8 cellular contexts compared by ENCODE assay signal in the genomic region with DNA sequence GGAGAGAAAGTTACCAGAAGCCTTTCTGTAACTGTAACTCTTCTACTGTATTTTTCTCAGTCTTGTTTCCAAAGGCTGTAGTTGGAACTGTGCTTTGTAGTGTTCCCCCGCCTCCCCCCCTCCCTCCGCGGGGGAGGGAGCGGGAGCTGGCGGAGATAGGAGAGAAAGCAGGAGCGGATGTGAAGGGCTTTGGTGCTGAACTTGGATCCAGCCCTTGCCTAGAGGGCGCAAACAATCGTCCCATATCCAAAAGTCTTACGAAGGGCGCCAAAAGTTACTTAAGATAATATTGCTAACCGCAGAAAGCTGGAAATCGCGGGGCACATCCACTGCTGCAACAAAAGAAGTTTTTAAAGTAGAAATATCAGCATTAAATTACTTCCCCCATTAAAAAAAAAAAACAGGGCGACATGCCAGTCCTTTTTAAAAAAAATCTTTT. TPM values are rescaled to one million over a fixed set of nuclear protein-coding genes. Genes with fewer than 3 reads are reported as not detected.
A peak's percentile ranks its signal among the peaks of the same experiment; 100 is the strongest.
DNase-seq lines count a peak whose midpoint lies in the region; ATAC-seq and TF ChIP-seq lines count a peak whose summit lies in the region.

No MANE protein-coding gene starts in this region.

- peak overlapping the region; percentile 82 for H3K4me2 ChIP-seq in SK-N-SH

- TF ChIP-seq CTCF in SK-N-SH (IDR thresholded peaks at IDR 0.05) (peak; percentile 60), endodermal cell (conservative IDR thresholded peaks at IDR 0.05) (peak; percentile 55)

- H3K27me3 ChIP-seq in SK-N-SH (ENCODE audit: insufficient read depth) (no peaks in the 10 kb centered on the region), endodermal cell (ENCODE audit: control insufficient read depth, insufficient read depth, low read length, poor library complexity, severe bottlenecking) (peaks cover 61% of the 10 kb centered on the region), thymus (ENCODE audit: control insufficient read depth, insufficient read depth) (peaks cover 19% of the 10 kb centered on the region)

- H3K27ac Mint-ChIP-seq in endodermal cell, result peak overlapping the region; percentile 69

- peak overlapping the region; percentile 80 to 91 for H3K27ac ChIP-seq in SK-N-SH (ENCODE audit: low read depth in 2 of 2, low read length in 1 of 2)
- H3K27ac ChIP-seq in endodermal cell (ENCODE audit: low read depth, low read length), result peak overlapping the region; percentile 57
- peak overlapping the region; percentile 8 for H3K27ac ChIP-seq in thymus (ENCODE audit: low read depth)

- H3K4me1 Mint-ChIP-seq in endodermal cell, result peaks cover 27% of the 10 kb centered on the region

- H2AFZ ChIP-seq in SK-N-SH (ENCODE audit: low read depth), result peak overlapping the region; percentile 86

- H3K27me3 Mint-ChIP-seq in endodermal cell (ENCODE audit: insufficient read depth), result peaks cover 55% of the 10 kb centered on the region

- peaks cover 13% of the 10 kb centered on the region; the same call in 1 of the 2 replicates for H3K79me2 ChIP-seq in SK-N-SH (ENCODE audit: insufficient read depth)

- H3K9me3 ChIP-seq in SK-N-SH (no peaks in the 10 kb centered on the region), endodermal cell (ENCODE audit: control insufficient read depth, low read length) (no peaks in the 10 kb centered on the region), thymus (ENCODE audit: control insufficient read depth) (no peaks in the 10 kb centered on the region)

- no peaks in the 10 kb centered on the region for H4K20me1 ChIP-seq in SK-N-SH (ENCODE audit: insufficient read depth)

- H3F3A ChIP-seq in SK-N-SH (replicated peaks; ENCODE audit: insufficient read depth), result peaks cover 40% of the 10 kb centered on the region

- peak overlapping the region; percentile 48; the same call in 1 of the 2 replicates for H3K9ac ChIP-seq in SK-N-SH
- H3K9ac ChIP-seq in endodermal cell (ENCODE audit: extremely low read depth, low read length, poor library complexity, severe bottlenecking), result no peak overlapping the region

- CTCF ChIA-PET in SK-N-SH (lab: Yijun Ruan, JAX), result interaction anchor here (0.6 to 4.6 kb wide), 8 partner anchors 13 to 1109 kb away, joined by 3 to 43 read pairs (median 3); no protein-coding TSS in a partner anchor

- TF ChIP-seq RAD21 in Ishikawa (IDR thresholded peaks at IDR 0.05; ENCODE audit: low read depth), result peak; percentile 30
- TF ChIP-seq RAD21 in SK-N-SH (IDR thresholded peaks at IDR 0.05; ENCODE audit: low read length), result peak; percentile 41

- H3K36me3 ChIP-seq in SK-N-SH (replicated peaks in 1 of 2; ENCODE audit: control insufficient read depth in 1 of 2, insufficient read depth in 2 of 2, low read length in 1 of 2), result no peaks in the 10 kb centered on the region
- no peaks in the 10 kb centered on the region for H3K36me3 ChIP-seq in endodermal cell (ENCODE audit: control insufficient read depth, insufficient read depth, low read length)
- no peaks in the 10 kb centered on the region for H3K36me3 ChIP-seq in thymus (ENCODE audit: control insufficient read depth, insufficient read depth)

- H3K4me3 Mint-ChIP-seq in endodermal cell, result peak overlapping the region; percentile 74

- POLR2A ChIA-PET in SK-N-SH (lab: Yijun Ruan, JAX), result interaction anchor here (0.6 kb wide), 1 partner anchor 215 kb away, joined by 3 read pairs; no protein-coding TSS in a partner anchor

- WGBS in SK-N-SH (ENCODE audit: low lambda C conversion rate), result 3% methylated on average over 14 of the region's 14 CpGs
- 0% methylated on average over 10 to 14 of the region's 14 CpGs for WGBS in endodermal cell (ENCODE audit: insufficient coverage in 1 of 2, insufficient read length in 1 of 2), 2 experiments
- WGBS in thymus, result under 1% methylated on average over 14 of the region's 14 CpGs

- no peaks in the 10 kb centered on the region for H3K9me2 ChIP-seq in SK-N-SH

- H3K36me3 Mint-ChIP-seq in endodermal cell (ENCODE audit: low read depth), result no peaks in the 10 kb centered on the region

- no peak for TF ChIP-seq EP300 in Ishikawa (IDR thresholded peaks at IDR 0.05; ENCODE audit: borderline replicate concordance)
- TF ChIP-seq EP300 in SK-N-SH (IDR thresholded peaks at IDR 0.05; ENCODE audit: borderline replicate concordance in 1 of 2, low read depth in 1 of 2, low read length in 1 of 2), result peak in 1 of 2 experiments; percentile 19; a peak in 1 of 4 replicates

- H3K4me3 ChIP-seq in SK-N-SH (ENCODE audit: low read depth in 2 of 2, low read length in 1 of 2), result peak overlapping the region; percentile 17 to 45
- peak overlapping the region; percentile 71 for H3K4me3 ChIP-seq in endodermal cell (ENCODE audit: low read length)
- peak overlapping the region; percentile 32 for H3K4me3 ChIP-seq in thymus (ENCODE audit: low read length)

- H3K9me3 Mint-ChIP-seq in endodermal cell, result no peaks in the 10 kb centered on the region

- DNase-seq in COLO668 (lab: John Stamatoyannopoulos, UW; ENCODE audit: unreplicated experiment) (peak; percentile 79), SK-N-SH (peak; percentile 72), endodermal cell (peak; percentile 87), lung microvascular endothelial cell (ENCODE audit: low read depth in 2 of 2) (peak; percentile 75 to 77), GDM1 (lab: John Stamatoyannopoulos, UW) (no peak)

- no peak for ATAC-seq in GM21360 (IDR thresholded peaks at IDR 0.05; ENCODE audit: unreplicated experiment)

- H3K4me1 ChIP-seq in SK-N-SH (ENCODE audit: control insufficient read depth in 1 of 2, insufficient read depth in 2 of 2, low read depth in 1 of 2, low read length in 1 of 2) (peaks cover 36 to 42% of the 10 kb centered on the region in 2 experiments), endodermal cell (ENCODE audit: control insufficient read depth, insufficient read depth, low read length) (peaks cover 2% of the 10 kb centered on the region), thymus (ENCODE audit: control insufficient read depth, insufficient read depth, low read length) (peaks cover 27% of the 10 kb centered on the region)

TF ChIP-seq in Ishikawa, 13 proteins besides CTCF, POLR2A, EP300 and RAD21 (continues in another document):
- TF ChIP-seq, protein P1, sequence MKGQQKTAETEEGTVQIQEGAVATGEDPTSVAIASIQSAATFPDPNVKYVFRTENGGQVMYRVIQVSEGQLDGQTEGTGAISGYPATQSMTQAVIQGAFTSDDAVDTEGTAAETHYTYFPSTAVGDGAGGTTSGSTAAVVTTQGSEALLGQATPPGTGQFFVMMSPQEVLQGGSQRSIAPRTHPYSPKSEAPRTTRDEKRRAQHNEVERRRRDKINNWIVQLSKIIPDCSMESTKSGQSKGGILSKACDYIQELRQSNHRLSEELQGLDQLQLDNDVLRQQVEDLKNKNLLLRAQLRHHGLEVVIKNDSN (IDR thresholded peaks at IDR 0.05), result no peak
- TF ChIP-seq TAF1 (IDR thresholded peaks at IDR 0.05; ENCODE audit: low read depth), result no peak

TF ChIP-seq in SK-N-SH, 30 proteins besides CTCF, POLR2A, EP300 and RAD21 (continues in another document):
- TF ChIP-seq RXRA (IDR thresholded peaks at IDR 0.05; ENCODE audit: borderline replicate concordance, low read depth), result no peak
- TF ChIP-seq NRF1 (IDR thresholded peaks at IDR 0.05; ENCODE audit: low read depth, low read length), result no peak
- TF ChIP-seq TCF12 (IDR thresholded peaks at IDR 0.05), result peak; percentile 23; the same call in 1 of the 2 replicates
- TF ChIP-seq MEF2A (IDR thresholded peaks at IDR 0.05; ENCODE audit: borderline replicate concordance, low read depth), result 0 out of 2 replicates have a peak, but pooled peaks have one; percentile 16
- peak; percentile 24; the same call in 1 of the 2 replicates for TF ChIP-seq GATA2 (CRISPR knock-in tag; IDR thresholded peaks at IDR 0.05)
- no peak; the same call in 1 of the 2 replicates for TF ChIP-seq SMC3 (IDR thresholded peaks at IDR 0.05; ENCODE audit: low read depth, low read length)
- peak; percentile 70; the same call in 1 of the 2 replicates for TF ChIP-seq SIN3A (IDR thresholded peaks at IDR 0.05; ENCODE audit: borderline replicate concordance, low read depth, low read length)
- TF ChIP-seq RFX5 (IDR thresholded peaks at IDR 0.05; ENCODE audit: low read length), result no peak
- TF ChIP-seq, protein P2, sequence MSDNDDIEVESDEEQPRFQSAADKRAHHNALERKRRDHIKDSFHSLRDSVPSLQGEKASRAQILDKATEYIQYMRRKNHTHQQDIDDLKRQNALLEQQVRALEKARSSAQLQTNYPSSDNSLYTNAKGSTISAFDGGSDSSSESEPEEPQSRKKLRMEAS (IDR thresholded peaks at IDR 0.05; ENCODE audit: low read depth), result no peak; the same call in 1 of the 2 replicates
- peak; percentile 14; the same call in 1 of the 2 replicates for TF ChIP-seq TAF1 (IDR thresholded peaks at IDR 0.05; ENCODE audit: borderline replicate concordance, low read depth, low read length)
- TF ChIP-seq FOXM1 (IDR thresholded peaks at IDR 0.05; ENCODE audit: low read depth), result no peak
- TF ChIP-seq IRF3 (IDR thresholded peaks at IDR 0.05; ENCODE audit: low read depth, low read length), result no peak
- TF ChIP-seq, protein P3, sequence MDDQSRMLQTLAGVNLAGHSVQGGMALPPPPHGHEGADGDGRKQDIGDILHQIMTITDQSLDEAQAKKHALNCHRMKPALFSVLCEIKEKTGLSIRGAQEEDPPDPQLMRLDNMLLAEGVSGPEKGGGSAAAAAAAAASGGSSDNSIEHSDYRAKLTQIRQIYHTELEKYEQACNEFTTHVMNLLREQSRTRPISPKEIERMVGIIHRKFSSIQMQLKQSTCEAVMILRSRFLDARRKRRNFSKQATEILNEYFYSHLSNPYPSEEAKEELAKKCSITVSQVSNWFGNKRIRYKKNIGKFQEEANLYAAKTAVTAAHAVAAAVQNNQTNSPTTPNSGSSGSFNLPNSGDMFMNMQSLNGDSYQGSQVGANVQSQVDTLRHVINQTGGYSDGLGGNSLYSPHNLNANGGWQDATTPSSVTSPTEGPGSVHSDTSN (IDR thresholded peaks at IDR 0.05), result no peak
- TF ChIP-seq YY1 (IDR thresholded peaks at IDR 0.05; ENCODE audit: low read depth), result no peak
- TF ChIP-seq CHD2 (IDR thresholded peaks at IDR 0.05; ENCODE audit: low read length, partially characterized antibody), result peak; percentile 47

RNA-seq across cellular contexts. Expression of gene NFIA, which starts 2.4 kb away (rescaled TPM):
- polyA plus RNA-seq in SK-N-SH (2012; rRNA removed) (3.3 and 4.1 TPM in 2 replicates), thymus (10.3 TPM)
- polyA plus RNA-seq in SK-N-SH (2012; cell fraction: cytosol; rRNA removed), result 2.1 and 2.7 TPM in 2 replicates
- 1.6 and 3.1 TPM in 2 replicates for polyA plus RNA-seq in SK-N-SH (2012; cell fraction: nucleus; rRNA removed)
- total RNA-seq in endodermal cell (1 to 10 TPM; 2.3 to 3.8 TPM), lung microvascular endothelial cell (8.5 and 14.3 TPM in 2 replicates)
- 3.7 TPM for polyA plus RNA-seq in endodermal cell (2013, experiment 1 of 2)
- 5.1 TPM for polyA plus RNA-seq in endodermal cell (2013, experiment 2 of 2)

Comparison
In these comparisons a context has a peak if more than half of its experiments do, and no peak if none do; other contexts are left out.
1. H3K27ac ChIP-seq: peak in every context shown above with its lines; median percentile 86 in SK-N-SH; 57 in endodermal cell; 8 in thymus.